1 cellular context compared by ENCODE assay signal in genomic region chr3:135805752-135806151, GRCh38.
TF ChIP-seq lines count a peak whose summit lies in the region.

No MANE protein-coding gene starts in this region.

TF ChIP-seq in GM23338, 12 proteins besides CTCF, POLR2A, EP300 and RAD21 (continued from another document):
- TF ChIP-seq ZNF462 (CRISPR knock-in tag; IDR thresholded peaks at IDR 0.05) = no peak
- no peak for TF ChIP-seq CREB1 (CRISPR knock-in tag; IDR thresholded peaks at IDR 0.05; ENCODE audit: low read depth)
- no peak for TF ChIP-seq EZH2phosphoT487 (IDR thresholded peaks at IDR 0.05; ENCODE audit: unreplicated experiment)
